In the genomic region with DNA sequence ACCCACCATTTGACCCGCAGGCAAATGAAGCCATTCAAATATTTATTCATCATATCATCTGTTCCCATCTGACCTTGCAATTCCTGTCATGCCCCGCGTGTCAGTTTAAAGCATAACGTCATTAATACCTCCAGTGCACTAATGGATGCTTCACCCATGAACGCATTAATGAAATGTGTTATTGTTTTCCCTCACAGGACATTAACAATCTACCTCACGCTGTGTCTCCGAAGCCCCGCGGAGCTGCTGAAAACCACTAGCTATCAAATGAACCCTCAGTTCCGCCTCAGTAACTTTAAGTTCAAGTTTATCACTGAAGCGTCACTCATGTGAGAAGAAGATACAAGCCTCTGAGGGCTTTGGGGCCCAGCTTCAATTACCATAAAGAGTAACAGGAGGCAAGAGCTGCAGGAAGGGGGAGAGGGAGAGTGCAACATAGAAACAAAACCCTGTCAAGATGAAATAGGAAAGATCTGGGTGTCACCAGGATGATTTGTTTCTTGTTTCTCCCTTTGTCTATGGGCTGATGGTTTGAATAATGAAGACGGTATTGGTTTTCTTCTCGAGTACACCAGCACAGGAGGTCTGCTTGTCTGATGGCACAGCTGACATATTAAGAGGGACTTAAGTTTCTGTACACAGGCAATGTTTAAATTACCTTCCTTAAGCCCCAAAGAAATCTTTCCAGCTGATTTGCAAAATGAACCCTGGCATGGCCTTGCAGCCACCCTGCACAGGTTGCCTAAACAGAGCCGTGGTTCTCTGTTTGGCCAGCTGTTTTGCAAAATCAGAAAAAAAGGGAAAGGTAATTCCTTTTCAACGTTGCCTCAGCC, we compare ENCODE assay signal across 10 cellular contexts.
DNase-seq lines count a peak whose midpoint lies in the region.
"Had no signal": no experiment of that assay in that cellular context is flagged by ENCODE, and none has a peak within 500 bp of the region (broad histone marks: within the 10 kb centered on the region; RNA-seq: fewer than 3 reads in every experiment).

No MANE protein-coding gene starts in this region.

- intact Hi-C loops in CD4-positive, alpha-beta memory T cell (cut with micrococcal nuclease): no loop called here

- H3K27me3 Mint-ChIP-seq in CD4-positive, alpha-beta memory T cell: no peaks in the 10 kb centered on the region

- H3K4me3 ChIP-seq in CD4-positive, alpha-beta memory T cell (ENCODE audit: low read length in 2 of 2): no peak overlapping the region

- H3K36me3 Mint-ChIP-seq in CD4-positive, alpha-beta memory T cell: no peaks in the 10 kb centered on the region

- H3K9me3 ChIP-seq in CD4-positive, alpha-beta memory T cell (ENCODE audit: control insufficient read depth in 1 of 2, low read length in 2 of 2): peaks cover 0 to 3% of the 10 kb centered on the region in 2 donors

- H3K4me3 Mint-ChIP-seq in CD4-positive, alpha-beta memory T cell: no peak overlapping the region

- H3K9me3 Mint-ChIP-seq in CD4-positive, alpha-beta memory T cell: peaks cover 0 to 6% (median 1%) of the 10 kb centered on the region in 8 donors

- DNase-seq in COLO829 (ENCODE audit: low spot score) (peak; percentile 29), NCI-H1092 treated with DMSO at 0.1 percent for 48 hours (lab: John Stamatoyannopoulos, UW) (peak; percentile 92), NCI-H526 treated with DMSO at 0.1 percent for 48 hours (lab: John Stamatoyannopoulos, UW) (peak; percentile 71), foreskin melanocyte (peak; percentile 86), superior temporal gyrus (ENCODE audit: extremely low spot score) (no peak), cerebellum (ENCODE audit: low spot score) (no peak), pons (ENCODE audit: low spot score) (no peak)
- no peak for DNase-seq in CD4-positive, alpha-beta memory T cell
- DNase-seq: stimulated activated CD4-positive, alpha-beta T cell treated with anti-CD3 and anti-CD28 coated beads, Interleukin-12 subunit alpha, Interleukin-12 subunit beta, amount 100 ng/mL, for 4 hours; T-helper 2 cell had no signal

- CTCF ChIA-PET in CD4-positive, alpha-beta memory T cell (lab: Charles Lee; ENCODE audit: partially characterized antibody): no interaction called here

- H3K27ac Mint-ChIP-seq in CD4-positive, alpha-beta memory T cell: no peak overlapping the region

- no peak overlapping the region for H3K27ac ChIP-seq in CD4-positive, alpha-beta memory T cell (ENCODE audit: low read depth, low read length)

- no peaks in the 10 kb centered on the region for H3K36me3 ChIP-seq in CD4-positive, alpha-beta memory T cell (ENCODE audit: insufficient read depth, low read length)

- no peaks in the 10 kb centered on the region for H3K4me1 ChIP-seq in CD4-positive, alpha-beta memory T cell (ENCODE audit: insufficient read depth, low read length)

- POLR2A ChIA-PET in CD4-positive, alpha-beta memory T cell (lab: Charles Lee; ENCODE audit: partially characterized antibody): no interaction called here

- no peaks in the 10 kb centered on the region for H3K4me1 Mint-ChIP-seq in CD4-positive, alpha-beta memory T cell

- no peaks in the 10 kb centered on the region for H3K27me3 ChIP-seq in CD4-positive, alpha-beta memory T cell (ENCODE audit: insufficient read depth, low read length)

Comparison
In these comparisons a context has a peak if more than half of its experiments do, and no peak if none do; other contexts are left out.
1. DNase-seq: peak in COLO829 (single experiment), NCI-H1092 treated with DMSO at 0.1 percent for 48 hours (single experiment), NCI-H526 treated with DMSO at 0.1 percent for 48 hours (single experiment) and foreskin melanocyte (single experiment); none in superior temporal gyrus (single experiment), cerebellum (single experiment), pons (single experiment) and CD4-positive, alpha-beta memory T cell (0 of 5).